9 cellular contexts compared by ENCODE assay signal in the genomic region with DNA sequence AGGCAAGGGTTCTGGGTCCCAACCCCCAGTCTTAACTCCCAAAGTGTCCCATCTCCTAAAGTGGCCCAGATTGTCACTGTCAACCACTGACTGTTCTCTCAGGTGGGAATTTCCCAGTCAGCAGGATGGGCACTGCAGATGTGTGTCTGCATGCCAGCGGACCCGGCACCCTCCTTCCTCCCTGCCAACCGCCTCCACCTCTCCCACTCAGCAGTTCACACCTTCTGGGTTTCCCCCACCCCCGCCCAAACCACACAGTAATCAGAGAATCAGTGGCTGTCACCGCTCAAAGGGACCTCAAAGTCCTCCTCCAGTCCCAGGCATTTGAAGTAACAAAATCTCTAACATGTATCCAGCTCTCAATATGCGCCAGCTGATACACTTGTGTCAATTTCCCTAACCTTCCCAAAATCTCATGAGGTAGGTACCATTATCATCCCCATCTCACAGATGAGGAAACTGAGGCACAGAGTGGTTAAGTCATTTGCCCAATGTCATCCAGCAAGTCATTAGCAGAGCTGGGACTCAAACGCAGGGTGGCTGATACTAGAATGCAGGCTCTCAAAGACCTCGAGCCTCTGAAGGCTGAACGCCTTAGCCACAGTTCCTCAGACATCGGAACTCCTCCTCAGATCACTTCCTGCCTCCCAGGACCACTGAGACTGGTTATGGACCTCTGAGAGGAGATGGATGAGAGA. TPM values are rescaled to one million over a fixed set of nuclear protein-coding genes. Genes with fewer than 3 reads are reported as not detected.
A peak's percentile ranks its signal among the peaks of the same experiment; 100 is the strongest.
DNase-seq lines count a peak whose midpoint lies in the region; ATAC-seq and TF ChIP-seq lines count a peak whose summit lies in the region.
"Had no signal": no experiment of that assay in that cellular context is flagged by ENCODE, and none has a peak within 500 bp of the region (broad histone marks: within the 10 kb centered on the region; RNA-seq: fewer than 3 reads in every experiment).

No MANE protein-coding gene starts in this region.

- no peak overlapping the region for H3K27ac ChIP-seq in PC-9

- H3K9me3 ChIP-seq in PC-9 (ENCODE audit: insufficient read depth, low read depth) = no peaks in the 10 kb centered on the region

- CTCF ChIA-PET in activated CD8-positive, alpha-beta T cell treated with anti-CD3 and anti-CD28 coated beads for 36 hours (lab: Charles Lee) = interaction anchor here (0.6 to 8.8 kb wide), 6 partner anchors 12 to 176 kb away, joined by 3 to 53 read pairs (median 4); no protein-coding TSS in a partner anchor
- CTCF ChIA-PET in PC-9 (lab: Charles Lee) = no interaction called here

- H3K36me3 Mint-ChIP-seq in activated CD8-positive, alpha-beta T cell treated with anti-CD3 and anti-CD28 coated beads for 36 hours (ENCODE audit: low read depth) = peaks cover 81% of the 10 kb centered on the region
- peaks cover 78% of the 10 kb centered on the region for H3K36me3 Mint-ChIP-seq in dendritic cell treated with granulocyte-macrophage colony-stimulating factor and Interleukin-4, amounts not matched to agents 40 ng/mL and 50 ng/mL, for 4 days (ENCODE audit: low read depth)

- no peaks in the 10 kb centered on the region for H3K79me2 ChIP-seq in PC-9 (ENCODE audit: low read depth)

- no peaks in the 10 kb centered on the region for H4K20me1 ChIP-seq in PC-9 (ENCODE audit: insufficient read depth)

- peak overlapping the region; percentile 96 for H3K4me3 Mint-ChIP-seq in activated CD8-positive, alpha-beta T cell treated with anti-CD3 and anti-CD28 coated beads for 36 hours
- no peak overlapping the region for H3K4me3 Mint-ChIP-seq in dendritic cell treated with granulocyte-macrophage colony-stimulating factor and Interleukin-4, amounts not matched to agents 40 ng/mL and 50 ng/mL, for 4 days

- BruUV-seq in PC-9 (replicated peaks; lab: Mats Ljungman, UMichigan) = no TSS peak

- H3K27me3 Mint-ChIP-seq in activated CD8-positive, alpha-beta T cell treated with anti-CD3 and anti-CD28 coated beads for 36 hours = no peaks in the 10 kb centered on the region
- peaks cover 2% of the 10 kb centered on the region for H3K27me3 Mint-ChIP-seq in dendritic cell treated with granulocyte-macrophage colony-stimulating factor and Interleukin-4, amounts not matched to agents 40 ng/mL and 50 ng/mL, for 4 days

- H3K4me2 ChIP-seq in PC-9 = no peak overlapping the region

- H3K36me3 ChIP-seq in PC-9 (ENCODE audit: low read depth) = no peaks in the 10 kb centered on the region

- H3K9me2 ChIP-seq in PC-9 (ENCODE audit: insufficient read depth) = no peaks in the 10 kb centered on the region

- ATAC-seq in activated CD8-positive, alpha-beta T cell treated with anti-CD3 and anti-CD28 coated beads for 36 hours = peak; percentile 37
- ATAC-seq in GM19455 (IDR thresholded peaks at IDR 0.05; ENCODE audit: unreplicated experiment) = no peak
- no peak for ATAC-seq in GM21381 (IDR thresholded peaks at IDR 0.05; ENCODE audit: unreplicated experiment)

- peaks cover 9% of the 10 kb centered on the region; the same call in 1 of the 2 replicates for H3K27me3 ChIP-seq in PC-9 (ENCODE audit: insufficient read depth, low read depth)

- H3K9me3 Mint-ChIP-seq in activated CD8-positive, alpha-beta T cell treated with anti-CD3 and anti-CD28 coated beads for 36 hours = no peaks in the 10 kb centered on the region
- H3K9me3 Mint-ChIP-seq in dendritic cell treated with granulocyte-macrophage colony-stimulating factor and Interleukin-4, amounts not matched to agents 40 ng/mL and 50 ng/mL, for 4 days = no peaks in the 10 kb centered on the region

- H3K4me1 Mint-ChIP-seq in activated CD8-positive, alpha-beta T cell treated with anti-CD3 and anti-CD28 coated beads for 36 hours (ENCODE audit: low read depth) = peaks cover 69% of the 10 kb centered on the region
- peaks cover 62% of the 10 kb centered on the region for H3K4me1 Mint-ChIP-seq in dendritic cell treated with granulocyte-macrophage colony-stimulating factor and Interleukin-4, amounts not matched to agents 40 ng/mL and 50 ng/mL, for 4 days (ENCODE audit: low read depth)

- POLR2A ChIA-PET in activated CD8-positive, alpha-beta T cell treated with anti-CD3 and anti-CD28 coated beads for 36 hours (lab: Charles Lee) = interaction anchor here (0.6 to 10.8 kb wide), 21 partner anchors 8 to 320 kb away, joined by 3 to 122 read pairs (median 5); no protein-coding TSS in a partner anchor
- POLR2A ChIA-PET in PC-9 (lab: Charles Lee; ENCODE audit: unreplicated experiment) = no interaction called here

- H3K4me3 ChIP-seq in PC-9 = no peak overlapping the region

- TF ChIP-seq CTCF in GM20000 (IDR thresholded peaks at IDR 0.05; ENCODE audit: extremely low read depth, missing control alignments) (no peak), PC-9 (conservative IDR thresholded peaks at IDR 0.05) (no peak)
- no peak for TF ChIP-seq CTCF in activated CD8-positive, alpha-beta T cell treated with anti-CD3 and anti-CD28 coated beads for 36 hours (IDR thresholded peaks at IDR 0.05)

- H2AFZ ChIP-seq in PC-9 = no peak overlapping the region

- DNase-seq in GM20000 (ENCODE audit: low spot score) (peak; percentile 77), NCI-H1694 treated with DMSO at 0.1 percent for 48 hours (lab: John Stamatoyannopoulos, UW) (no peak), PC-9 (no peak)
- DNase-seq in activated CD8-positive, alpha-beta T cell treated with anti-CD3 and anti-CD28 coated beads for 36 hours = peak; percentile 94
- peak; percentile 67 to 73 for DNase-seq in stimulated activated CD8-positive, alpha-beta memory T cell treated with anti-CD3 and anti-CD28 coated beads, Interleukin-2, amount 100 ng/mL, for 1 hour (ENCODE audit: low read depth in 2 of 2)
- DNase-seq: DMS153 had no signal

- no peaks in the 10 kb centered on the region for H3F3A ChIP-seq in PC-9 (ENCODE audit: insufficient read depth, low read depth)

- intact Hi-C loops in activated CD8-positive, alpha-beta T cell treated with anti-CD3 and anti-CD28 coated beads for 36 hours (cut with micrococcal nuclease) = loop anchor here (1.0 to 10.0 kb wide), 3 partner anchors 14 to 110 kb away; no protein-coding TSS in a partner anchor
- intact Hi-C loops in dendritic cell treated with granulocyte-macrophage colony-stimulating factor and Interleukin-4, amounts not matched to agents 40 ng/mL and 50 ng/mL, for 4 days (cut with micrococcal nuclease) = no loop called here
- intact Hi-C loops in PC-9 (cut with micrococcal nuclease; ENCODE audit: unreplicated experiment) = no loop called here

- peak overlapping the region; percentile 90 for H3K27ac Mint-ChIP-seq in activated CD8-positive, alpha-beta T cell treated with anti-CD3 and anti-CD28 coated beads for 36 hours
- peak overlapping the region; percentile 93 for H3K27ac Mint-ChIP-seq in dendritic cell treated with granulocyte-macrophage colony-stimulating factor and Interleukin-4, amounts not matched to agents 40 ng/mL and 50 ng/mL, for 4 days

- H3K4me1 ChIP-seq in PC-9 (replicated peaks; ENCODE audit: insufficient read depth) = no peaks in the 10 kb centered on the region

RNA-seq across cellular contexts. Expression of a gene that starts 4.8 kb away (rescaled TPM):
- total RNA-seq in activated CD8-positive, alpha-beta T cell treated with anti-CD3 and anti-CD28 coated beads for 36 hours = 100 to 1,000 TPM; 180 to 183 TPM
- total RNA-seq in PC-9 (2021) = not detected in 2 replicates

Comparison
In these comparisons a context has a peak if more than half of its experiments do, and no peak if none do; other contexts are left out.
1. DNase-seq: peak in GM20000 (single experiment), activated CD8-positive, alpha-beta T cell treated with anti-CD3 and anti-CD28 coated beads for 36 hours (single experiment) and stimulated activated CD8-positive, alpha-beta memory T cell treated with anti-CD3 and anti-CD28 coated beads, Interleukin-2, amount 100 ng/mL, for 1 hour (2 of 2); none in NCI-H1694 treated with DMSO at 0.1 percent for 48 hours (single experiment) and PC-9 (0 of 2).
2. RNA of a gene that starts 4.8 kb away (total RNA-seq): 180 to 183 TPM in activated CD8-positive, alpha-beta T cell treated with anti-CD3 and anti-CD28 coated beads for 36 hours; not detected in PC-9; every median in the first group is over 100 times any median in the second.